ENCODE assay signal across 10 cellular contexts in genomic region chr5:172731286-172732073, GRCh38. TPM values are rescaled to one million over a fixed set of nuclear protein-coding genes. Genes with fewer than 3 reads are reported as not detected.
DNase-seq lines count a peak whose midpoint lies in the region; ATAC-seq and TF ChIP-seq lines count a peak whose summit lies in the region.
"Had no signal": no experiment of that assay in that cellular context is flagged by ENCODE, and none has a peak within 500 bp of the region (broad histone marks: within the 10 kb centered on the region; RNA-seq: fewer than 3 reads in every experiment).

No MANE protein-coding gene starts in this region.

- H3K27me3 ChIP-seq in body of pancreas (no peaks in the 10 kb centered on the region), liver (ENCODE audit: control insufficient read depth in 4 of 4, insufficient read depth in 4 of 4, low read length in 3 of 4) (no peaks in the 10 kb centered on the region), thymus (ENCODE audit: control insufficient read depth, insufficient read depth) (no peaks in the 10 kb centered on the region)

- TF ChIP-seq CTCF in body of pancreas (IDR thresholded peaks at IDR 0.05): peak in 3 of 7 experiments; percentile 13 to 36 (median 34)
- TF ChIP-seq CTCF in liver (IDR thresholded peaks at IDR 0.05; ENCODE audit: low read depth, low read length, missing input control): peak; percentile 2

- intact Hi-C loops in body of pancreas (cut with DNase I): no loop called here

- peak overlapping the region; percentile 36 to 92 (median 79) for H3K27ac ChIP-seq in body of pancreas
- peak overlapping the region in 1 of 2 donors; percentile 5 for H3K27ac ChIP-seq in liver (ENCODE audit: low read depth in 1 of 2, low read length in 2 of 2)
- peak overlapping the region; percentile 58 for H3K27ac ChIP-seq in thymus (ENCODE audit: low read depth)

- H3K4me3 ChIP-seq in body of pancreas (no peak overlapping the region), liver (ENCODE audit: low read depth in 1 of 3, low read length in 3 of 3) (no peak overlapping the region), thymus (ENCODE audit: low read length) (no peak overlapping the region)
- H3K4me3 ChIP-seq: coronary artery had no signal

- TF ChIP-seq RAD21 in liver (IDR thresholded peaks at IDR 0.05): peak; percentile 13 to 51

- TF ChIP-seq POLR2A in body of pancreas (IDR thresholded peaks at IDR 0.05): no peak

- H3K4me1 ChIP-seq in body of pancreas (peaks cover 34% of the 10 kb centered on the region), liver (ENCODE audit: control insufficient read depth in 4 of 4, insufficient read depth in 4 of 4, low read length in 3 of 4) (peaks cover 4 to 23% (median 13%) of the 10 kb centered on the region in 4 donors), thymus (ENCODE audit: control insufficient read depth, insufficient read depth, low read length) (no peaks in the 10 kb centered on the region)

- H3K36me3 ChIP-seq in body of pancreas (replicated peaks in 1 of 2; ENCODE audit: insufficient read depth in 1 of 2, low read depth in 2 of 2) (no peaks in the 10 kb centered on the region), liver (ENCODE audit: control insufficient read depth in 4 of 4, insufficient read depth in 3 of 4, low read depth in 1 of 4, low read length in 3 of 4) (no peaks in the 10 kb centered on the region), thymus (ENCODE audit: control insufficient read depth, insufficient read depth) (no peaks in the 10 kb centered on the region)

- peak overlapping the region in 1 of 2 donors; percentile 29 for H3K9ac ChIP-seq in liver (ENCODE audit: low read depth in 1 of 2, low read length in 2 of 2)

- peak; percentile 87 for ATAC-seq in body of pancreas
- no peak for ATAC-seq in HG03025 (IDR thresholded peaks at IDR 0.05; ENCODE audit: low FRiP score, unreplicated experiment)
- ATAC-seq in GM18498 (IDR thresholded peaks at IDR 0.05; ENCODE audit: unreplicated experiment): no peak
- no peak for ATAC-seq in GM21381 (IDR thresholded peaks at IDR 0.05; ENCODE audit: unreplicated experiment)

- WGBS in body of pancreas, 2 donors: 61 to 66% methylated on average over 9 to 23 of the region's 23 CpGs
- WGBS in liver: 68% methylated on average over 23 of the region's 23 CpGs
- 94% methylated on average over 23 of the region's 23 CpGs for WGBS in thymus

- H3K9me3 ChIP-seq in body of pancreas: no peaks in the 10 kb centered on the region
- H3K9me3 ChIP-seq in liver (ENCODE audit: control insufficient read depth in 4 of 4, low read length in 3 of 4): no peaks in the 10 kb centered on the region
- no peaks in the 10 kb centered on the region for H3K9me3 ChIP-seq in thymus (ENCODE audit: control insufficient read depth)

- peak; percentile 64 for DNase-seq in HK-2 (ENCODE audit: unreplicated experiment)
- DNase-seq in body of pancreas: peak; percentile 81 to 96 (median 86)
- no peak for DNase-seq in activated gamma-delta T cell treated with Interleukin-2 at 50 U/mL for 16 hours
- DNase-seq: NCI-H1092 had no signal

TF ChIP-seq in liver, 16 proteins besides CTCF, POLR2A, EP300 and RAD21:
- TF ChIP-seq FOXA1 (IDR thresholded peaks at IDR 0.05) (peak; percentile 86), EGR1 (IDR thresholded peaks at IDR 0.05; ENCODE audit: low read depth in 2 of 2) (peak in 1 of 2 donors; percentile 41), YY1 (IDR thresholded peaks at IDR 0.05) (peak; percentile 65), HNF4G (IDR thresholded peaks at IDR 0.05) (no peak), JUND (IDR thresholded peaks at IDR 0.05) (peak; percentile 73 to 99), NR2F2 (IDR thresholded peaks at IDR 0.05) (no peak), FOXA2 (IDR thresholded peaks at IDR 0.05) (peak; percentile 87), ZBTB33 (IDR thresholded peaks at IDR 0.05) (peak; percentile 64), HNF4A (conservative IDR thresholded peaks at IDR 0.05) (peak in 1 of 2 donors; percentile 82), RXRA (IDR thresholded peaks at IDR 0.05) (peak in 1 of 2 donors; percentile 87), TAF1 (conservative IDR thresholded peaks at IDR 0.05) (no peak), REST (IDR thresholded peaks at IDR 0.05) (peak; percentile 39), SP1 (IDR thresholded peaks at IDR 0.05) (peak; percentile 28), GABPA (IDR thresholded peaks at IDR 0.05 in 1 of 2, conservative IDR thresholded peaks at IDR 0.05 in 1 of 2) (no peak)
- TF ChIP-seq, protein P1, sequence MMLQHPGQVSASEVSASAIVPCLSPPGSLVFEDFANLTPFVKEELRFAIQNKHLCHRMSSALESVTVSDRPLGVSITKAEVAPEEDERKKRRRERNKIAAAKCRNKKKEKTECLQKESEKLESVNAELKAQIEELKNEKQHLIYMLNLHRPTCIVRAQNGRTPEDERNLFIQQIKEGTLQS (IDR thresholded peaks at IDR 0.05): peak; percentile 68
- TF ChIP-seq, protein P2, sequence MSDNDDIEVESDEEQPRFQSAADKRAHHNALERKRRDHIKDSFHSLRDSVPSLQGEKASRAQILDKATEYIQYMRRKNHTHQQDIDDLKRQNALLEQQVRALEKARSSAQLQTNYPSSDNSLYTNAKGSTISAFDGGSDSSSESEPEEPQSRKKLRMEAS (IDR thresholded peaks at IDR 0.05): peak; percentile 99

RNA-seq across cellular contexts. Expression of gene DUSP1, which starts 39.5 kb away (rescaled TPM):
- total RNA-seq in body of pancreas: 100 to 1,000 TPM; 248 to 808 TPM
- total RNA-seq in liver: 10 to 100 TPM; 53.2 to 95.0 TPM
- polyA plus RNA-seq in liver: 100 to 1,000 TPM; 124 to 237 TPM
- polyA plus RNA-seq in thymus: 272 TPM
